In the genomic region with DNA sequence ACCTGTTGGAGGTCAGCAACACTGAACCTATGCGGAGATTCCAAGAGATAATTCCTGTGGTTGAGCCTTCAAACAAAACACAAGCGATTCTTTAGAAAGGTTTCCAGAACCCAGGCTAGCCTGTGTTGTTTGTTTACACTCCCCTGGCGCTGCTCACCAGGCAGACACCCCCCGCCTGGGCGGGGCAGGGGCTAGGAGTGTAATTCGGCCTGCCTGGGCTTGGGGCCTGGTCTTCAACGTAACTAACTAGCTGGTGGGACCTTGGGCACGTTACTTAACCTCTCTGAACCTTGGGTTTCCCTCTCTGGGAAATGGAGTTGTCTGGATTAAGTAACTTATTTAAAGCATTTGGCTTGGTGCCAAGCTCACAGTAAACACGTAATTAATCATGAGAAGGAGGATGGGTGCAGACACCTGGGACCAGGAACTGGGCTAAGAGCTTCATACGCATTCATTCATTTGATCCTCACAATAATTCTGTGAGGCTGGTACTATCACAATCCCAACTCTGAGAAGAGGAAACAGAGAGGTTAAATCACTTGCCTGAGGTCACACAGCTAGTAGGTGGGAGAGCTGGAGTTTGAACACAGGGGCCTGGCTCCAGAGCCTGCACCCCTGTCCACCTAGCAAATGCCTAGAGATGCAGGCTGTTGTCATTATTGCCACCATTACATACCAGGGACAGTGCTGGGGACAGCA, we compare ENCODE assay signal across 10 cellular contexts. TPM values are rescaled to one million over a fixed set of nuclear protein-coding genes. Genes with fewer than 3 reads are reported as not detected.
A peak's percentile ranks its signal among the peaks of the same experiment; 100 is the strongest.
DNase-seq lines count a peak whose midpoint lies in the region; ATAC-seq and TF ChIP-seq lines count a peak whose summit lies in the region.
"Had no signal": no experiment of that assay in that cellular context is flagged by ENCODE, and none has a peak within 500 bp of the region (broad histone marks: within the 10 kb centered on the region; RNA-seq: fewer than 3 reads in every experiment).

No MANE protein-coding gene starts in this region.

- H3K27me3 ChIP-seq in gastrocnemius medialis, result no peaks in the 10 kb centered on the region
- H3K27me3 ChIP-seq: right atrium auricular region had no signal

- H3K9me3 ChIP-seq in gastrocnemius medialis, result no peaks in the 10 kb centered on the region
- H3K9me3 ChIP-seq: right atrium auricular region had no signal

- DNase-seq in NCI-H748 (lab: John Stamatoyannopoulos, UW; ENCODE audit: unreplicated experiment) (peak; percentile 66), NCI-H748 treated with DMSO at 0.1 percent for 48 hours (lab: John Stamatoyannopoulos, UW) (no peak), NCI-H510A treated with DMSO at 0.1 percent for 48 hours (lab: John Stamatoyannopoulos, UW) (peak; percentile 82), gastrocnemius medialis (no peak), coronary artery (ENCODE audit: low spot score) (no peak)
- DNase-seq in stimulated activated CD4-positive, alpha-beta T cell treated with anti-CD3 and anti-CD28 coated beads, Interleukin-4, amount 100 ng/mL, for 1 hour, result no peak

- no peak for TF ChIP-seq POLR2A in gastrocnemius medialis (IDR thresholded peaks at IDR 0.05)

- peaks cover 0 to 33% of the 10 kb centered on the region in 2 donors for H3K36me3 ChIP-seq in gastrocnemius medialis

- H3K27ac ChIP-seq in gastrocnemius medialis, result peak overlapping the region in 2 of 4 donors; percentile 25 to 37
- H3K27ac ChIP-seq in coronary artery, result no peak overlapping the region
- H3K27ac ChIP-seq: right atrium auricular region had no signal

- in situ Hi-C loops in gastrocnemius medialis (cut with MboI; ENCODE audit: low sequenced_read_pairs in 4 of 4), result no loop called here

- peaks cover 18 to 23% of the 10 kb centered on the region in 2 donors for H3K4me1 ChIP-seq in gastrocnemius medialis
- H3K4me1 ChIP-seq: right atrium auricular region had no signal

- TF ChIP-seq CTCF in gastrocnemius medialis (IDR thresholded peaks at IDR 0.05 in 4 of 5, conservative IDR thresholded peaks at IDR 0.05 in 1 of 5), result no peak
- no peak for TF ChIP-seq CTCF in coronary artery (IDR thresholded peaks at IDR 0.05)

- ATAC-seq in esophagus mucosa (peak; percentile 22), gastrocnemius medialis (peak; percentile 16 to 18), HG02642 (IDR thresholded peaks at IDR 0.05; ENCODE audit: poor library complexity, unreplicated experiment) (no peak)
- ATAC-seq: Right ventricle myocardium inferior had no signal

- intact Hi-C loops in gastrocnemius medialis (cut with DNase I; ENCODE audit: low total_unique reads), result no loop called here

- no peak overlapping the region for H3K4me3 ChIP-seq in gastrocnemius medialis
- no peak overlapping the region for H3K4me3 ChIP-seq in coronary artery
- H3K4me3 ChIP-seq: right atrium auricular region had no signal

RNA-seq across cellular contexts. Expression of a gene that starts 7.6 kb away (rescaled TPM):
- total RNA-seq in esophagus mucosa, result 69.0 TPM
- 1 to 10 TPM; 4.2 to 6.0 (median 5.1) TPM for total RNA-seq in gastrocnemius medialis

RNA-seq across cellular contexts. Expression of a gene that starts 50.2 kb away (rescaled TPM):
- total RNA-seq in esophagus mucosa, result 112 TPM
- total RNA-seq in gastrocnemius medialis, result 10 to 100 TPM; 27.5 to 86.8 (median 31.3) TPM

Comparison
In these comparisons a context has a peak if more than half of its experiments do, and no peak if none do; other contexts are left out.
1. DNase-seq: peak in NCI-H748 (single experiment) and NCI-H510A treated with DMSO at 0.1 percent for 48 hours (single experiment); none in NCI-H748 treated with DMSO at 0.1 percent for 48 hours (single experiment), gastrocnemius medialis (0 of 2), stimulated activated CD4-positive, alpha-beta T cell treated with anti-CD3 and anti-CD28 coated beads, Interleukin-4, amount 100 ng/mL, for 1 hour (single experiment) and coronary artery (single experiment).
2. RNA of a gene that starts 7.6 kb away (total RNA-seq): 69.0 TPM in esophagus mucosa (single experiment); 4.2 to 6.0 TPM in gastrocnemius medialis; every median in the first group is over 10 times any median in the second.